Comparison of ENCODE assay signal across 10 cellular contexts in genomic region chr11:2772544-2773031, GRCh38.
DNase-seq lines count a peak whose midpoint lies in the region; ATAC-seq and TF ChIP-seq lines count a peak whose summit lies in the region.
"Had no signal": no experiment of that assay in that cellular context is flagged by ENCODE, and none has a peak within 500 bp of the region (broad histone marks: within the 10 kb centered on the region; RNA-seq: fewer than 3 reads in every experiment).

No MANE protein-coding gene starts in this region.

- POLR2A ChIA-PET in WTC11 (lab: Charles Lee): no interaction called here

- TF ChIP-seq EP300 in esophagus muscularis mucosa (IDR thresholded peaks at IDR 0.05) (no peak), stomach (IDR thresholded peaks at IDR 0.05) (no peak)

- H3K9me3 ChIP-seq in right atrium auricular region: no peaks in the 10 kb centered on the region
- no peaks in the 10 kb centered on the region for H3K9me3 ChIP-seq in esophagus muscularis mucosa
- no peaks in the 10 kb centered on the region for H3K9me3 ChIP-seq in stomach

- H3K4me3 ChIP-seq in right atrium auricular region: no peak overlapping the region
- H3K4me3 ChIP-seq in esophagus muscularis mucosa: no peak overlapping the region
- H3K4me3 ChIP-seq in stomach: no peak overlapping the region

- WGBS in esophagus muscularis mucosa: 86% methylated on average over 7 of the region's 7 CpGs
- 80 to 93% (median 91%) methylated on average over 5 to 7 of the region's 7 CpGs for WGBS in stomach, 5 donors

- H3K27me3 ChIP-seq in right atrium auricular region (no peaks in the 10 kb centered on the region), esophagus muscularis mucosa (no peaks in the 10 kb centered on the region), stomach (no peaks in the 10 kb centered on the region)

- CTCF ChIA-PET in WTC11 (lab: Charles Lee): no interaction called here

- H3K36me3 ChIP-seq in right atrium auricular region: no peaks in the 10 kb centered on the region
- H3K36me3 ChIP-seq in esophagus muscularis mucosa: peaks cover 0 to 5% (median 0%) of the 10 kb centered on the region in 4 donors
- peaks cover 0 to 13% (median 0%) of the 10 kb centered on the region in 4 donors for H3K36me3 ChIP-seq in stomach

- TF ChIP-seq CTCF in right atrium auricular region (IDR thresholded peaks at IDR 0.05) (no peak), WTC11 (IDR thresholded peaks at IDR 0.05) (no peak), esophagus muscularis mucosa (IDR thresholded peaks at IDR 0.05) (no peak), stomach (IDR thresholded peaks at IDR 0.05) (no peak)

- H3K4me1 ChIP-seq in right atrium auricular region (peaks cover 0 to 6% of the 10 kb centered on the region in 2 donors), esophagus muscularis mucosa (peaks cover under 1 to 8% (median 6%) of the 10 kb centered on the region in 4 donors), stomach (peaks cover 7 to 13% (median 8%) of the 10 kb centered on the region in 4 donors)

- ATAC-seq in WTC11 (no peak), HG02970 (IDR thresholded peaks at IDR 0.05; ENCODE audit: low FRiP score, unreplicated experiment) (no peak)

- no peak overlapping the region for H3K27ac Mint-ChIP-seq in WTC11
- H3K27ac Mint-ChIP-seq: CD4-positive, alpha-beta memory T cell had no signal

- H3K4me1 Mint-ChIP-seq in WTC11: no peaks in the 10 kb centered on the region

- H3K27ac ChIP-seq in right atrium auricular region (no peak overlapping the region), esophagus muscularis mucosa (replicated peaks in 1 of 4) (no peak overlapping the region), stomach (no peak overlapping the region)

- intact Hi-C loops in cardiac septum (cut with DNase I) (no loop called here), esophagus muscularis mucosa (cut with DNase I) (loop anchor here (10.0 kb wide), 1 partner anchor 238 kb away; no protein-coding TSS in a partner anchor), stomach (cut with DNase I; ENCODE audit: low total_unique reads) (no loop called here)

- H3K36me3 Mint-ChIP-seq in WTC11: no peaks in the 10 kb centered on the region

- TF ChIP-seq POLR2A in esophagus muscularis mucosa (IDR thresholded peaks at IDR 0.05; ENCODE audit: low read depth) (no peak), stomach (IDR thresholded peaks at IDR 0.05) (no peak), erythroblast (IDR thresholded peaks at IDR 0.05; ENCODE audit: low read length) (no peak)

- no peak overlapping the region for H3K4me3 Mint-ChIP-seq in WTC11

- peaks cover 75% of the 10 kb centered on the region for H3K27me3 Mint-ChIP-seq in WTC11 (ENCODE audit: low read depth)
- H3K27me3 Mint-ChIP-seq: CD4-positive, alpha-beta memory T cell had no signal

- DNase-seq in cardiac septum (ENCODE audit: low spot score) (peak; percentile 61), right atrium auricular region (ENCODE audit: low spot score) (no peak), WTC11 (ENCODE audit: low spot score) (peak; percentile 4), esophagus muscularis mucosa (ENCODE audit: extremely low spot score) (peak; percentile 66), stomach (peak; percentile 23), erythroblast (lab: John Stamatoyannopoulos, UW) (no peak), SIG-M5 treated with dmso at 0.1 percent for 504 hours (lab: John Stamatoyannopoulos, UW; ENCODE audit: unreplicated experiment) (no peak)
- DNase-seq: CD4-positive, alpha-beta memory T cell; hippocampal formation had no signal

- no peaks in the 10 kb centered on the region for H3K9me3 Mint-ChIP-seq in WTC11

TF ChIP-seq in WTC11, 78 proteins besides CTCF, POLR2A, EP300 and RAD21:
- TF ChIP-seq CBFB (CRISPR knock-in tag; IDR thresholded peaks at IDR 0.05; ENCODE audit: low read depth) (no peak), NR3C1 (CRISPR knock-in tag; conservative IDR thresholded peaks at IDR 0.05; ENCODE audit: low read depth) (no peak), ZBTB43 (CRISPR knock-in tag; IDR thresholded peaks at IDR 0.05) (no peak), HMGXB4 (CRISPR knock-in tag; IDR thresholded peaks at IDR 0.05) (no peak), FOXP1 (CRISPR knock-in tag; IDR thresholded peaks at IDR 0.05; ENCODE audit: borderline replicate concordance) (no peak), ZNF671 (CRISPR knock-in tag; IDR thresholded peaks at IDR 0.05) (no peak), ESRRA (CRISPR knock-in tag; IDR thresholded peaks at IDR 0.05; ENCODE audit: borderline replicate concordance) (no peak), ATF3 (CRISPR knock-in tag; conservative IDR thresholded peaks at IDR 0.05) (no peak), EMX1 (CRISPR knock-in tag; IDR thresholded peaks at IDR 0.05) (no peak)

Comparison
In these comparisons a context has a peak if more than half of its experiments do, and no peak if none do; other contexts are left out.
1. DNase-seq: peak in cardiac septum (single experiment), WTC11 (single experiment), esophagus muscularis mucosa (single experiment) and stomach (single experiment); none in right atrium auricular region (single experiment), erythroblast (0 of 2) and SIG-M5 treated with dmso at 0.1 percent for 504 hours (single experiment).